19 cellular contexts compared by ENCODE assay signal in genomic region chr18:11901826-11902438, GRCh38.
"Had no signal": no experiment of that assay in that cellular context is flagged by ENCODE, and none has a peak within 500 bp of the region (broad histone marks: within the 10 kb centered on the region; RNA-seq: fewer than 3 reads in every experiment).

No MANE protein-coding gene starts in this region.

- H3K9ac ChIP-seq: neural progenitor cell had no signal

- H3K36me3 ChIP-seq: neural progenitor cell, prostate gland had no signal

- H3K4me3 ChIP-seq: body of pancreas, left lung, neural progenitor cell, prostate gland, spleen, tibial artery had no signal

- H3K9me3 ChIP-seq: body of pancreas, left lung, prostate gland, spleen, tibial artery had no signal

- H3K27me3 ChIP-seq: body of pancreas, left lung, neural progenitor cell, spleen, tibial artery had no signal

- FAIRE-seq: urothelium cell line had no signal

- H3K27ac ChIP-seq: body of pancreas, neural progenitor cell, prostate gland, spleen, tibial artery had no signal

- H3K4me1 ChIP-seq: neural progenitor cell, prostate gland had no signal

- H2AFZ ChIP-seq: neural progenitor cell had no signal

- H3K4me2 ChIP-seq: neural progenitor cell had no signal

- DNase-seq: activated CD4-positive, alpha-beta memory T cell treated with anti-CD3 and anti-CD28 coated beads for 36 hours; activated CD4-positive, alpha-beta T cell treated with anti-CD3 and anti-CD28 coated beads for 4 hours; activated gamma-delta T cell treated with Interleukin-2 at 50 U/mL for 16 hours; body of pancreas; effector CD4-positive, alpha-beta T cell; foreskin melanocyte; glutamatergic neuron; hippocampal formation; kidney glomerular epithelial cell; left lung; naive thymus-derived CD8-positive, alpha-beta T cell; spleen; stimulated activated CD4-positive, alpha-beta T cell treated with anti-CD3 and anti-CD28 coated beads, Interleukin-4, amount 100 ng/mL, for 24 hours; stimulated activated naive CD8-positive, alpha-beta T cell treated with anti-CD3 and anti-CD28 coated beads, Interleukin-15, amount 100 ng/mL, for 72 hours; SW 1271; tibial artery had no signal
